1 cellular context compared by ENCODE assay signal in the genomic region with DNA sequence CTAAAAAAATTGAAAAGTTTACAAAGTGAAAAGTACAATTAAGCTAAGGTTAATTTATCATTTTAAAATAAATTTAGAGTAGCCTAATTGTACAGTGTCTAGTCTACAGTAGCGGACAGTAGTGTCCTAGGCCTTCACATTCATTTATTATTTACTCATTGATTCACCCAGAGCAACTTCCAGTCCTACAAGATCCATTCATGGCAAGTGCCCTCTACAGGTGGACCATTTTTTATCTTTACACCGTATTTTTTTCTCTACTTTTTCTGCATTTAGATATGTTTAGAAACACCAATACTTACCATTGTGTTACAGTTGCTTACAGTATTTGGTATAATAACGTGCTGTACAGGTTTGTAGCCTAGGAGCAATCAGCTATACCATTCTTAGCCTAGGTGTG.
TF ChIP-seq lines count a peak whose summit lies in the region.

No MANE protein-coding gene starts in this region.

TF ChIP-seq in GM23338, 12 proteins besides CTCF, POLR2A, EP300 and RAD21 (continued from another document):
- TF ChIP-seq, protein P1, sequence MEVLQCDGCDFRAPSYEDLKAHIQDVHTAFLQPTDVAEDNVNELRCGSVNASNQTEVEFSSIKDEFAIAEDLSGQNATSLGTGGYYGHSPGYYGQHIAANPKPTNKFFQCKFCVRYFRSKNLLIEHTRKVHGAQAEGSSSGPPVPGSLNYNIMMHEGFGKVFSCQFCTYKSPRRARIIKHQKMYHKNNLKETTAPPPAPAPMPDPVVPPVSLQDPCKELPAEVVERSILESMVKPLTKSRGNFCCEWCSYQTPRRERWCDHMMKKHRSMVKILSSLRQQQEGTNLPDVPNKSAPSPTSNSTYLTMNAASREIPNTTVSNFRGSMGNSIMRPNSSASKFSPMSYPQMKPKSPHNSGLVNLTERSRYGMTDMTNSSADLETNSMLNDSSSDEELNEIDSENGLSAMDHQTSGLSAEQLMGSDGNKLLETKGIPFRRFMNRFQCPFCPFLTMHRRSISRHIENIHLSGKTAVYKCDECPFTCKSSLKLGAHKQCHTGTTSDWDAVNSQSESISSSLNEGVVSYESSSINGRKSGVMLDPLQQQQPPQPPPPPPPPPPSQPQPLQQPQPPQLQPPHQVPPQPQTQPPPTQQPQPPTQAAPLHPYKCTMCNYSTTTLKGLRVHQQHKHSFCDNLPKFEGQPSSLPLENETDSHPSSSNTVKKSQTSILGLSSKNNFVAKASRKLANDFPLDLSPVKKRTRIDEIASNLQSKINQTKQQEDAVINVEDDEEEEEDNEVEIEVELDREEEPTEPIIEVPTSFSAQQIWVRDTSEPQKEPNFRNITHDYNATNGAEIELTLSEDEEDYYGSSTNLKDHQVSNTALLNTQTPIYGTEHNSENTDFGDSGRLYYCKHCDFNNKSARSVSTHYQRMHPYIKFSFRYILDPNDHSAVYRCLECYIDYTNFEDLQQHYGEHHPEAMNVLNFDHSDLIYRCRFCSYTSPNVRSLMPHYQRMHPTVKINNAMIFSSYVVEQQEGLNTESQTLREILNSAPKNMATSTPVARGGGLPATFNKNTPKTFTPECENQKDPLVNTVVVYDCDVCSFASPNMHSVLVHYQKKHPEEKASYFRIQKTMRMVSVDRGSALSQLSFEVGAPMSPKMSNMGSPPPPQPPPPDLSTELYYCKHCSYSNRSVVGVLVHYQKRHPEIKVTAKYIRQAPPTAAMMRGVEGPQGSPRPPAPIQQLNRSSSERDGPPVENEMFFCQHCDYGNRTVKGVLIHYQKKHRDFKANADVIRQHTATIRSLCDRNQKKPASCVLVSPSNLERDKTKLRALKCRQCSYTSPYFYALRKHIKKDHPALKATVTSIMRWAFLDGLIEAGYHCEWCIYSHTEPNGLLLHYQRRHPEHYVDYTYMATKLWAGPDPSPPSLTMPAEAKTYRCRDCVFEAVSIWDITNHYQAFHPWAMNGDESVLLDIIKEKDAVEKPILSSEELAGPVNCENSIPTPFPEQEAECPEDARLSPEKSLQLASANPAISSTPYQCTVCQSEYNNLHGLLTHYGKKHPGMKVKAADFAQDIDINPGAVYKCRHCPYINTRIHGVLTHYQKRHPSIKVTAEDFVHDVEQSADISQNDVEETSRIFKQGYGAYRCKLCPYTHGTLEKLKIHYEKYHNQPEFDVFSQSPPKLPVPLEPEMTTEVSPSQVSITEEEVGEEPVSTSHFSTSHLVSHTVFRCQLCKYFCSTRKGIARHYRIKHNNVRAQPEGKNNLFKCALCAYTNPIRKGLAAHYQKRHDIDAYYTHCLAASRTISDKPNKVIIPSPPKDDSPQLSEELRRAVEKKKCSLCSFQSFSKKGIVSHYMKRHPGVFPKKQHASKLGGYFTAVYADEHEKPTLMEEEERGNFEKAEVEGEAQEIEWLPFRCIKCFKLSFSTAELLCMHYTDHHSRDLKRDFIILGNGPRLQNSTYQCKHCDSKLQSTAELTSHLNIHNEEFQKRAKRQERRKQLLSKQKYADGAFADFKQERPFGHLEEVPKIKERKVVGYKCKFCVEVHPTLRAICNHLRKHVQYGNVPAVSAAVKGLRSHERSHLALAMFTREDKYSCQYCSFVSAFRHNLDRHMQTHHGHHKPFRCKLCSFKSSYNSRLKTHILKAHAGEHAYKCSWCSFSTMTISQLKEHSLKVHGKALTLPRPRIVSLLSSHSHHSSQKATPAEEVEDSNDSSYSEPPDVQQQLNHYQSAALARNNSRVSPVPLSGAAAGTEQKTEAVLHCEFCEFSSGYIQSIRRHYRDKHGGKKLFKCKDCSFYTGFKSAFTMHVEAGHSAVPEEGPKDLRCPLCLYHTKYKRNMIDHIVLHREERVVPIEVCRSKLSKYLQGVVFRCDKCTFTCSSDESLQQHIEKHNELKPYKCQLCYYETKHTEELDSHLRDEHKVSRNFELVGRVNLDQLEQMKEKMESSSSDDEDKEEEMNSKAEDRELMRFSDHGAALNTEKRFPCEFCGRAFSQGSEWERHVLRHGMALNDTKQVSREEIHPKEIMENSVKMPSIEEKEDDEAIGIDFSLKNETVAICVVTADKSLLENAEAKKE (CRISPR knock-in tag; IDR thresholded peaks at IDR 0.05): no peak
- no peak for TF ChIP-seq EZH2 (IDR thresholded peaks at IDR 0.05; ENCODE audit: low read depth, unreplicated experiment)
- no peak for TF ChIP-seq ZNF331 (CRISPR knock-in tag; IDR thresholded peaks at IDR 0.05; ENCODE audit: low read depth)
- TF ChIP-seq EZH2phosphoT487 (IDR thresholded peaks at IDR 0.05; ENCODE audit: unreplicated experiment): no peak
- TF ChIP-seq JUNB (IDR thresholded peaks at IDR 0.05; ENCODE audit: unreplicated experiment): no peak
- no peak for TF ChIP-seq STAT1 (IDR thresholded peaks at IDR 0.05; ENCODE audit: unreplicated experiment)
- TF ChIP-seq CREB1 (CRISPR knock-in tag; IDR thresholded peaks at IDR 0.05; ENCODE audit: low read depth): no peak
- TF ChIP-seq, protein P2, sequence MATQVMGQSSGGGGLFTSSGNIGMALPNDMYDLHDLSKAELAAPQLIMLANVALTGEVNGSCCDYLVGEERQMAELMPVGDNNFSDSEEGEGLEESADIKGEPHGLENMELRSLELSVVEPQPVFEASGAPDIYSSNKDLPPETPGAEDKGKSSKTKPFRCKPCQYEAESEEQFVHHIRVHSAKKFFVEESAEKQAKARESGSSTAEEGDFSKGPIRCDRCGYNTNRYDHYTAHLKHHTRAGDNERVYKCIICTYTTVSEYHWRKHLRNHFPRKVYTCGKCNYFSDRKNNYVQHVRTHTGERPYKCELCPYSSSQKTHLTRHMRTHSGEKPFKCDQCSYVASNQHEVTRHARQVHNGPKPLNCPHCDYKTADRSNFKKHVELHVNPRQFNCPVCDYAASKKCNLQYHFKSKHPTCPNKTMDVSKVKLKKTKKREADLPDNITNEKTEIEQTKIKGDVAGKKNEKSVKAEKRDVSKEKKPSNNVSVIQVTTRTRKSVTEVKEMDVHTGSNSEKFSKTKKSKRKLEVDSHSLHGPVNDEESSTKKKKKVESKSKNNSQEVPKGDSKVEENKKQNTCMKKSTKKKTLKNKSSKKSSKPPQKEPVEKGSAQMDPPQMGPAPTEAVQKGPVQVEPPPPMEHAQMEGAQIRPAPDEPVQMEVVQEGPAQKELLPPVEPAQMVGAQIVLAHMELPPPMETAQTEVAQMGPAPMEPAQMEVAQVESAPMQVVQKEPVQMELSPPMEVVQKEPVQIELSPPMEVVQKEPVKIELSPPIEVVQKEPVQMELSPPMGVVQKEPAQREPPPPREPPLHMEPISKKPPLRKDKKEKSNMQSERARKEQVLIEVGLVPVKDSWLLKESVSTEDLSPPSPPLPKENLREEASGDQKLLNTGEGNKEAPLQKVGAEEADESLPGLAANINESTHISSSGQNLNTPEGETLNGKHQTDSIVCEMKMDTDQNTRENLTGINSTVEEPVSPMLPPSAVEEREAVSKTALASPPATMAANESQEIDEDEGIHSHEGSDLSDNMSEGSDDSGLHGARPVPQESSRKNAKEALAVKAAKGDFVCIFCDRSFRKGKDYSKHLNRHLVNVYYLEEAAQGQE (IDR thresholded peaks at IDR 0.05; ENCODE audit: unreplicated experiment): no peak
- TF ChIP-seq ZNF114 (CRISPR knock-in tag; IDR thresholded peaks at IDR 0.05): no peak
- no peak for TF ChIP-seq POLR2AphosphoS5 (IDR thresholded peaks at IDR 0.05; ENCODE audit: low read depth)
